43 cellular contexts compared by ENCODE assay signal in genomic region chr17:61543786-61544415, GRCh38. TPM values are rescaled to one million over a fixed set of nuclear protein-coding genes. Genes with fewer than 3 reads are reported as not detected.
"Had no signal": no experiment of that assay in that cellular context is flagged by ENCODE, and none has a peak within 500 bp of the region (broad histone marks: within the 10 kb centered on the region; RNA-seq: fewer than 3 reads in every experiment).

No MANE protein-coding gene starts in this region.

- H3K4me1 ChIP-seq: adrenal gland, ascending aorta, body of pancreas, breast epithelium had no signal

- ATAC-seq: activated naive CD4-positive, alpha-beta T cell treated with anti-CD3 and anti-CD28 coated beads, Interleukin-2, amount 50 U/mL, for 72 hours; activated naive CD8-positive, alpha-beta T cell treated with anti-CD3 and anti-CD28 coated beads, Interleukin-2, amount 50 U/mL, for 24 hours; activated T-cell treated with anti-CD3 and anti-CD28 coated beads, Interleukin-2, amount 50 U/mL, for 4 hours; activated T-cell treated with anti-CD3 and anti-CD28 coated beads, Interleukin-2, amount 50 U/mL, for 72 hours; activated T-helper 17 cell treated with anti-CD3 and anti-CD28 coated beads, Interleukin-2, amount 50 U/mL, for 72 hours; body of pancreas had no signal

- H3K27ac ChIP-seq: adrenal gland, ascending aorta, body of pancreas, brain microvascular endothelial cell, breast epithelium, cardiac muscle cell had no signal

- H3K9me3 Mint-ChIP-seq: activated naive CD4-positive, alpha-beta T cell treated with anti-CD3 and anti-CD28 coated beads, Interleukin-2, amount 10 ng/mL, durations not matched to agents 7 days and 5 days; activated naive CD8-positive, alpha-beta T cell treated with anti-CD3 and anti-CD28 coated beads, Interleukin-2, amount 10 ng/mL, durations not matched to agents 7 days and 5 days; activated T-helper 1 cell treated with anti-CD3 and anti-CD28 coated beads, Interleukin-12 subunit alpha, Interleukin-12 subunit beta, Interleukin-2, Interleukin-4 antibody, amounts not matched to agents 30 ng/mL and 10 ng/mL and 1 ng/mL, durations not matched to agents 14 hours and 24 hours and 36 hours; central memory CD8-positive, alpha-beta T cell had no signal

- H3K4me3 Mint-ChIP-seq: activated naive CD4-positive, alpha-beta T cell treated with anti-CD3 and anti-CD28 coated beads for 36 hours; activated naive CD4-positive, alpha-beta T cell treated with anti-CD3 and anti-CD28 coated beads, Interleukin-2, amount 10 ng/mL, durations not matched to agents 7 days and 5 days; activated naive CD4-positive, alpha-beta T cell treated with anti-CD3 and anti-CD28 coated beads, Interleukin-2, amount 50 U/mL, for 24 hours; activated naive CD8-positive, alpha-beta T cell; activated naive CD8-positive, alpha-beta T cell treated with anti-CD3 and anti-CD28 coated beads for 36 hours; activated naive CD8-positive, alpha-beta T cell treated with anti-CD3 and anti-CD28 coated beads, Interleukin-2, amount 10 ng/mL, durations not matched to agents 7 days and 5 days; activated naive CD8-positive, alpha-beta T cell treated with anti-CD3 and anti-CD28 coated beads, Interleukin-2, amount 50 U/mL, for 24 hours; activated T-cell treated with anti-CD3 and anti-CD28 coated beads, Interleukin-2, amount 50 U/mL, for 24 hours; activated T-cell treated with anti-CD3 and anti-CD28 coated beads, Interleukin-2, amount 50 U/mL, for 4 hours; activated T-cell treated with anti-CD3 and anti-CD28 coated beads, Interleukin-2, amount 50 U/mL, for 72 hours; activated T-helper 1 cell treated with anti-CD3 and anti-CD28 coated beads, Interleukin-12 subunit alpha, Interleukin-12 subunit beta, Interleukin-2, Interleukin-4 antibody, amounts not matched to agents 30 ng/mL and 10 ng/mL and 1 ng/mL, durations not matched to agents 14 hours and 24 hours and 36 hours; activated T-helper 17 cell treated with anti-CD3 and anti-CD28 coated beads, Interleukin-2, amount 50 U/mL, for 72 hours; brain; central memory CD8-positive, alpha-beta T cell had no signal

- DNase-seq: activated effector memory CD4-positive, alpha-beta T cell treated with anti-CD3 and anti-CD28 coated beads, Interleukin-2, amount 50 U/mL, for 16 hours; activated effector memory CD4-positive, alpha-beta T cell treated with Interleukin-2 at 50 U/mL for 16 hours; activated gamma-delta T cell; activated gamma-delta T cell treated with Interleukin-2 at 50 U/mL for 16 hours; activated naive CD4-positive, alpha-beta T cell; activated naive CD4-positive, alpha-beta T cell treated with anti-CD3 and anti-CD28 coated beads for 36 hours; activated naive CD4-positive, alpha-beta T cell treated with anti-CD3 and anti-CD28 coated beads, Interleukin-2, amount 10 ng/mL, durations not matched to agents 7 days and 5 days; activated naive CD4-positive, alpha-beta T cell treated with anti-CD3 and anti-CD28 coated beads, Interleukin-2, amount 50 U/mL, for 16 hours; activated naive CD4-positive, alpha-beta T cell treated with Interleukin-2 at 50 U/mL for 16 hours; activated naive CD8-positive, alpha-beta T cell treated with anti-CD3 and anti-CD28 coated beads for 36 hours; activated naive CD8-positive, alpha-beta T cell treated with anti-CD3 and anti-CD28 coated beads, Interleukin-2, amount 10 ng/mL, durations not matched to agents 7 days and 5 days; activated naive CD8-positive, alpha-beta T cell treated with anti-CD3 and anti-CD28 coated beads, Interleukin-2, amount 50 U/mL, for 24 hours; activated T-cell treated with anti-CD3 and anti-CD28 coated beads, Interleukin-2, amount 50 U/mL, for 1 hour; activated T-cell treated with anti-CD3 and anti-CD28 coated beads, Interleukin-2, amount 50 U/mL, for 24 hours; activated T-cell treated with anti-CD3 and anti-CD28 coated beads, Interleukin-2, amount 50 U/mL, for 4 hours; activated T-cell treated with anti-CD3 and anti-CD28 coated beads, Interleukin-2, amount 50 U/mL, for 48 hours; activated T-cell treated with anti-CD3 and anti-CD28 coated beads, Interleukin-2, amount 50 U/mL, for 72 hours; adrenal gland; amniotic stem cell; amygdala; anterior cingulate cortex; aorta; body of pancreas; brain microvascular endothelial cell; caudate nucleus; central memory CD4-positive, alpha-beta T cell; cerebellar nuclear complex had no signal

- FAIRE-seq: bronchial epithelial cell had no signal

- H3K36me3 ChIP-seq: adrenal gland, ascending aorta, brain microvascular endothelial cell, breast epithelium, cardiac muscle cell had no signal

- H3K9me3 ChIP-seq: adrenal gland, ascending aorta, body of pancreas had no signal

- H3K4me3 ChIP-seq: adrenal gland, ascending aorta, body of pancreas, breast epithelium, cardiac muscle cell had no signal

- H3K4me1 Mint-ChIP-seq: activated naive CD4-positive, alpha-beta T cell treated with anti-CD3 and anti-CD28 coated beads, Interleukin-2, amount 10 ng/mL, durations not matched to agents 7 days and 5 days; activated naive CD4-positive, alpha-beta T cell treated with anti-CD3 and anti-CD28 coated beads, Interleukin-2, amount 50 U/mL, for 24 hours; activated naive CD8-positive, alpha-beta T cell treated with anti-CD3 and anti-CD28 coated beads for 36 hours; activated naive CD8-positive, alpha-beta T cell treated with anti-CD3 and anti-CD28 coated beads, Interleukin-2, amount 10 ng/mL, durations not matched to agents 7 days and 5 days; activated naive CD8-positive, alpha-beta T cell treated with anti-CD3 and anti-CD28 coated beads, Interleukin-2, amount 50 U/mL, for 24 hours; activated T-helper 17 cell treated with anti-CD3 and anti-CD28 coated beads, Interleukin-2, amount 50 U/mL, for 72 hours; brain; central memory CD8-positive, alpha-beta T cell had no signal

- H3K27ac Mint-ChIP-seq: activated naive CD4-positive, alpha-beta T cell treated with anti-CD3 and anti-CD28 coated beads for 36 hours; activated naive CD4-positive, alpha-beta T cell treated with anti-CD3 and anti-CD28 coated beads, Interleukin-2, amount 10 ng/mL, durations not matched to agents 7 days and 5 days; activated naive CD4-positive, alpha-beta T cell treated with anti-CD3 and anti-CD28 coated beads, Interleukin-2, amount 50 U/mL, for 24 hours; activated naive CD4-positive, alpha-beta T cell treated with anti-CD3 and anti-CD28 coated beads, Interleukin-2, amount 50 U/mL, for 72 hours; activated naive CD8-positive, alpha-beta T cell; activated naive CD8-positive, alpha-beta T cell treated with anti-CD3 and anti-CD28 coated beads for 36 hours; activated naive CD8-positive, alpha-beta T cell treated with anti-CD3 and anti-CD28 coated beads, Interleukin-2, amount 10 ng/mL, durations not matched to agents 7 days and 5 days; activated naive CD8-positive, alpha-beta T cell treated with anti-CD3 and anti-CD28 coated beads, Interleukin-2, amount 50 U/mL, for 24 hours; activated T-cell treated with anti-CD3 and anti-CD28 coated beads, Interleukin-2, amount 50 U/mL, for 24 hours; activated T-cell treated with anti-CD3 and anti-CD28 coated beads, Interleukin-2, amount 50 U/mL, for 72 hours; activated T-helper 1 cell treated with anti-CD3 and anti-CD28 coated beads, Interleukin-12 subunit alpha, Interleukin-12 subunit beta, Interleukin-2, Interleukin-4 antibody, amounts not matched to agents 30 ng/mL and 10 ng/mL and 1 ng/mL, durations not matched to agents 14 hours and 24 hours and 36 hours; activated T-helper 17 cell treated with anti-CD3 and anti-CD28 coated beads, Interleukin-2, amount 50 U/mL, for 72 hours; activated T-helper 2 cell treated with anti-CD3 and anti-CD28 coated beads, Interferon-gamma antibody, Interleukin-2, Interleukin-4, amounts not matched to agents 10 μg/mL and 5 μg/mL and 100 μg/mL, durations not matched to agents 14 hours and 24 hours and 36 hours; brain had no signal

- H3K36me3 Mint-ChIP-seq: activated naive CD4-positive, alpha-beta T cell treated with anti-CD3 and anti-CD28 coated beads, Interleukin-2, amount 10 ng/mL, durations not matched to agents 7 days and 5 days; activated naive CD4-positive, alpha-beta T cell treated with anti-CD3 and anti-CD28 coated beads, Interleukin-2, amount 50 U/mL, for 24 hours; activated naive CD4-positive, alpha-beta T cell treated with anti-CD3 and anti-CD28 coated beads, Interleukin-2, amount 50 U/mL, for 72 hours; activated naive CD8-positive, alpha-beta T cell; activated naive CD8-positive, alpha-beta T cell treated with anti-CD3 and anti-CD28 coated beads for 36 hours; activated naive CD8-positive, alpha-beta T cell treated with anti-CD3 and anti-CD28 coated beads, Interleukin-2, amount 10 ng/mL, durations not matched to agents 7 days and 5 days had no signal

- H3K27me3 ChIP-seq: adrenal gland, ascending aorta, body of pancreas, breast epithelium, cardiac muscle cell had no signal

RNA-seq across cellular contexts. Expression of gene NACA2, which starts 47.1 kb away (rescaled TPM):
- total RNA-seq: activated naive CD4-positive, alpha-beta T cell treated with anti-CD3 and anti-CD28 coated beads for 36 hours; activated naive CD4-positive, alpha-beta T cell treated with anti-CD3 and anti-CD28 coated beads, Interleukin-2, amount 50 U/mL, for 72 hours; activated naive CD8-positive, alpha-beta T cell treated with anti-CD3 and anti-CD28 coated beads for 36 hours; activated naive CD8-positive, alpha-beta T cell treated with anti-CD3 and anti-CD28 coated beads, Interleukin-2, amount 10 ng/mL, durations not matched to agents 7 days and 5 days; activated T-cell treated with anti-CD3 and anti-CD28 coated beads, Interleukin-2, amount 50 U/mL, for 4 hours; activated T-cell treated with anti-CD3 and anti-CD28 coated beads, Interleukin-2, amount 50 U/mL, for 72 hours; activated T-helper 17 cell treated with anti-CD3 and anti-CD28 coated beads, Interleukin-2, amount 50 U/mL, for 72 hours; activated T-helper 2 cell treated with anti-CD3 and anti-CD28 coated beads, Interferon-gamma antibody, Interleukin-2, Interleukin-4, amounts not matched to agents 10 μg/mL and 5 μg/mL and 100 μg/mL, durations not matched to agents 14 hours and 24 hours and 36 hours; adrenal gland; aorta; ascending aorta; astrocyte; breast epithelium; bronchial epithelial cell; cardiac muscle cell; cardiac septum; cerebellum; chondrocyte had no signal
- polyA plus RNA-seq: cardiac muscle cell had no signal
